Comparison of ENCODE assay signal across 4 cellular contexts in genomic region chrX:143502196-143502595, GRCh38. TPM values are rescaled to one million over a fixed set of nuclear protein-coding genes. Genes with fewer than 3 reads are reported as not detected.
"Had no signal": no experiment of that assay in that cellular context is flagged by ENCODE, and none has a peak within 500 bp of the region (broad histone marks: within the 10 kb centered on the region; RNA-seq: fewer than 3 reads in every experiment).

No MANE protein-coding gene starts in this region.

RNA-seq across cellular contexts. Expression of gene SPANXN3, which starts 15.1 kb away (rescaled TPM):
- total RNA-seq: LHCN-M2, M059J, MCF 10A, NCI-H460 had no signal
